Comparison of ENCODE assay signal across 1 cellular context in genomic region chr19:1286451-1286858, GRCh38.
TF ChIP-seq lines count a peak whose summit lies in the region.

No MANE protein-coding gene starts in this region.

TF ChIP-seq in IMR-90, 13 proteins besides CTCF, POLR2A, EP300 and RAD21:
- no peak for TF ChIP-seq USF2 (IDR thresholded peaks at IDR 0.05; ENCODE audit: low read depth, low read length)
- no peak for TF ChIP-seq RFX5 (IDR thresholded peaks at IDR 0.05; ENCODE audit: low read depth, low read length)
- TF ChIP-seq RCOR1 (IDR thresholded peaks at IDR 0.05; ENCODE audit: insufficient replicate concordance, low read length): no peak
- TF ChIP-seq SMC3 (IDR thresholded peaks at IDR 0.05; ENCODE audit: low read depth, low read length): no peak
- TF ChIP-seq MXI1 (IDR thresholded peaks at IDR 0.05; ENCODE audit: borderline replicate concordance, low read depth, low read length): no peak
- no peak for TF ChIP-seq CHD1 (IDR thresholded peaks at IDR 0.05; ENCODE audit: low read depth, low read length)
- TF ChIP-seq ELK1 (IDR thresholded peaks at IDR 0.05; ENCODE audit: borderline replicate concordance, low read depth, low read length): no peak
- no peak for TF ChIP-seq MAFK (IDR thresholded peaks at IDR 0.05; ENCODE audit: low read depth, low read length)
- TF ChIP-seq CEBPB (IDR thresholded peaks at IDR 0.05; ENCODE audit: low read depth, low read length): no peak
- TF ChIP-seq MAZ (IDR thresholded peaks at IDR 0.05; ENCODE audit: borderline replicate concordance, low read depth, low read length): no peak
- no peak for TF ChIP-seq NFE2L2 (IDR thresholded peaks at IDR 0.05; ENCODE audit: low read depth, low read length)
- TF ChIP-seq FOS (IDR thresholded peaks at IDR 0.05; ENCODE audit: low read depth, low read length): no peak
- TF ChIP-seq BHLHE40 (IDR thresholded peaks at IDR 0.05; ENCODE audit: low read depth, low read length): no peak
